Comparison of ENCODE assay signal across 8 cellular contexts in the genomic region with DNA sequence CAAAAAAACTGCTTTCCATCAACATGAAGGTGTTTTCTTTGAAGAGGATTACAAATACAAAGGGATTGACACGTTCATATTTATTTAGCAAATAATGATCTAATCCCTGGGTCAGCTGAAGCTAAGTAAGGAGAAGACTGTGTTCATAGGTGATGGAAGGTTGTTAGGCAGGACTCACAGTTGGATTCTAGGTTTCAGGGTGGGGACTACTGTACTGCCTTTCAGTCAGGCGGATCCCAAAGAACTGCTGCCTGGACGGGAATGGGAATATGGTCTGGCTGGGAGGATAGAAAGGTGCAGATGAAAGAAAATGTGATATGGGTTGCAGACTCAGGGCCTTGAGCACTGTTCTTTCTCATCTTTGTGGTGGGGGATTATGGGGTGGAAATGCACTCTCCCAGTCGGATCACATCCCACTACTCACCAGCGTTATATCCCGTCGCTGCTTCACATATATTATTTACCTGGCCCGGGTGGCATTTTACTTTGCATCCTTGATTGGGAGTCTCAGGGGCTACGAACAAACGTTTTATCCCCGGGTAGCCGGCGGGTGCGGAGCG.
DNase-seq lines count a peak whose midpoint lies in the region; ATAC-seq, FAIRE-seq and TF ChIP-seq lines count a peak whose summit lies in the region.
"Not testable (repeated sequence)": the region's sequence is repeated elsewhere in the genome, so short reads cannot be mapped to it uniquely, and the experiment has no call there.

No MANE protein-coding gene starts in this region.

- DNase-seq in COLO668 (lab: John Stamatoyannopoulos, UW; ENCODE audit: unreplicated experiment) (peak; percentile 37), NCI-H526 (lab: John Stamatoyannopoulos, UW) (peak; percentile 9 to 23)
- DNase-seq in activated B cell treated with CpG ODN at 0.5 μM for 24 hours; GM12878 (ENCODE audit: low read depth, low spot score); cardiac muscle cell (ENCODE audit: low read depth in 1 of 2, low spot score in 1 of 2); naive thymus-derived CD4-positive, alpha-beta T cell; stimulated activated naive B cell treated with anti-CD40 and anti-IgM and Interleukin-4, amounts not matched to agents 10 μg/mL and 1 μg/mL and 100 μg/mL, for 72 hours: not testable (repeated sequence)

- POLR2A ChIA-PET in activated B cell treated with CpG ODN at 0.5 μM for 24 hours (lab: Charles Lee); GM12878 (lab: Charles Lee); naive thymus-derived CD4-positive, alpha-beta T cell (lab: Charles Lee): not testable (repeated sequence)

- not testable (repeated sequence) for TF ChIP-seq CTCF in activated B cell treated with CpG ODN at 0.5 μM for 24 hours (IDR thresholded peaks at IDR 0.05); GM12878 (IDR thresholded peaks at IDR 0.05 in 2 of 3, conservative IDR thresholded peaks at IDR 0.05 in 1 of 3; ENCODE audit: control insufficient read depth in 2 of 3, extremely low read depth in 1 of 3, insufficient read depth in 1 of 3, low read depth in 3 of 3, low read length in 3 of 3); cardiac muscle cell (IDR thresholded peaks at IDR 0.05; ENCODE audit: low read depth, low read length)

- WGBS in HUES64: 15% methylated on average over 15 of the region's 15 CpGs
- WGBS in GM12878 (ENCODE audit: insufficient coverage, insufficient replicate concordance, low lambda C conversion rate, missing lambda C conversion rate): 38% methylated on average over 15 of the region's 15 CpGs

- RAD21 ChIA-PET in GM12878 (lab: Charles Lee; ENCODE audit: unreplicated experiment): not testable (repeated sequence)

- in situ Hi-C loops in GM12878 (cut with MboI): not testable (repeated sequence)

- H4K20me1 ChIP-seq in GM12878 (ENCODE audit: control insufficient read depth, insufficient read depth): not testable (repeated sequence)

- not testable (repeated sequence) for TF ChIP-seq POLR2A in GM12878 (IDR thresholded peaks at IDR 0.05; ENCODE audit: low read depth, low read length)

- TF ChIP-seq EP300 in GM12878 (IDR thresholded peaks at IDR 0.05; ENCODE audit: borderline replicate concordance in 1 of 2, control insufficient read depth in 1 of 2, low read depth in 2 of 2, low read length in 2 of 2): not testable (repeated sequence)

- H3K4me1 ChIP-seq in HUES64 (ENCODE audit: insufficient read depth, low read length); GM12878 (ENCODE audit: control insufficient read depth, insufficient read depth, low read length); cardiac muscle cell (ENCODE audit: low read depth); naive thymus-derived CD4-positive, alpha-beta T cell (ENCODE audit: control insufficient read depth in 2 of 2, insufficient read depth in 2 of 2, low read length in 2 of 2): not testable (repeated sequence)

- H3K9me3 ChIP-seq in HUES64 (ENCODE audit: insufficient read depth, low read depth, low read length); GM12878 (replicated peaks; ENCODE audit: control insufficient read depth, insufficient read depth, low read length); cardiac muscle cell (ENCODE audit: low read depth); naive thymus-derived CD4-positive, alpha-beta T cell (ENCODE audit: control insufficient read depth in 2 of 3, low read length in 3 of 3): not testable (repeated sequence)

- peak overlapping the region; percentile 84 for H2AFZ ChIP-seq in GM12878 (ENCODE audit: control insufficient read depth, low read depth, low read length)

- not testable (repeated sequence) for H3K79me2 ChIP-seq in GM12878 (ENCODE audit: control insufficient read depth, insufficient read depth, low read length)

- BruUV-seq in GM12878 (replicated peaks; lab: Mats Ljungman, UMichigan): not testable (repeated sequence)

- peak overlapping the region; percentile 94 for H3K4me2 ChIP-seq in GM12878 (ENCODE audit: control insufficient read depth, insufficient read depth)

- not testable (repeated sequence) for H3K36me3 ChIP-seq in HUES64 (ENCODE audit: insufficient read depth, low read length); GM12878 (ENCODE audit: control insufficient read depth in 2 of 2, insufficient read depth in 2 of 2, low read length in 1 of 2); cardiac muscle cell; naive thymus-derived CD4-positive, alpha-beta T cell (ENCODE audit: control insufficient read depth in 2 of 3, insufficient read depth in 3 of 3, low read length in 3 of 3)

- peaks cover 52% of the 10 kb centered on the region for H3K27me3 ChIP-seq in HUES64 (ENCODE audit: insufficient read depth, low read length)
- H3K27me3 ChIP-seq in GM12878 (replicated peaks in 1 of 2; ENCODE audit: control insufficient read depth in 2 of 2, insufficient read depth in 2 of 2, low read length in 1 of 2); naive thymus-derived CD4-positive, alpha-beta T cell (ENCODE audit: control insufficient read depth in 2 of 2, insufficient read depth in 2 of 2, low read length in 2 of 2): not testable (repeated sequence)
- H3K27me3 ChIP-seq in cardiac muscle cell: peaks cover 84% of the 10 kb centered on the region

- ATAC-seq in activated B cell treated with CpG ODN at 0.5 μM for 24 hours (ENCODE audit: low read depth); GM12878; naive thymus-derived CD4-positive, alpha-beta T cell; stimulated activated naive B cell treated with anti-CD40 and anti-IgM and Interleukin-4, amounts not matched to agents 10 μg/mL and 1 μg/mL and 100 μg/mL, for 72 hours (replicated peaks): not testable (repeated sequence)

- peaks cover 55% of the 10 kb centered on the region for H3K27me3 Mint-ChIP-seq in activated B cell treated with CpG ODN at 0.5 μM for 24 hours
- H3K27me3 Mint-ChIP-seq in naive thymus-derived CD4-positive, alpha-beta T cell: peaks cover 63 to 89% (median 75%) of the 10 kb centered on the region in 5 donors
- H3K27me3 Mint-ChIP-seq in stimulated activated naive B cell treated with anti-CD40 and anti-IgM and Interleukin-4, amounts not matched to agents 10 μg/mL and 1 μg/mL and 100 μg/mL, for 72 hours: peaks cover 67 to 81% of the 10 kb centered on the region in 2 donors

- not testable (repeated sequence) for H3K27ac Mint-ChIP-seq in activated B cell treated with CpG ODN at 0.5 μM for 24 hours; stimulated activated naive B cell treated with anti-CD40 and anti-IgM and Interleukin-4, amounts not matched to agents 10 μg/mL and 1 μg/mL and 100 μg/mL, for 72 hours
- peak overlapping the region in 1 of 9 donors; percentile 20 for H3K27ac Mint-ChIP-seq in naive thymus-derived CD4-positive, alpha-beta T cell

- H3K4me3 Mint-ChIP-seq in activated B cell treated with CpG ODN at 0.5 μM for 24 hours: peak overlapping the region; percentile 74
- H3K4me3 Mint-ChIP-seq in naive thymus-derived CD4-positive, alpha-beta T cell: peak overlapping the region; percentile 33 to 83 (median 76)
- peak overlapping the region; percentile 85 to 93 for H3K4me3 Mint-ChIP-seq in stimulated activated naive B cell treated with anti-CD40 and anti-IgM and Interleukin-4, amounts not matched to agents 10 μg/mL and 1 μg/mL and 100 μg/mL, for 72 hours

- H3K4me3 ChIP-seq in HUES64 (ENCODE audit: low read length): peak overlapping the region; percentile 78
- H3K4me3 ChIP-seq in GM12878: peak overlapping the region; percentile 79
- H3K4me3 ChIP-seq in cardiac muscle cell: peak overlapping the region; percentile 79
- peak overlapping the region; percentile 39 for H3K4me3 ChIP-seq in naive thymus-derived CD4-positive, alpha-beta T cell (ENCODE audit: low read length)

- H3K4me1 Mint-ChIP-seq in activated B cell treated with CpG ODN at 0.5 μM for 24 hours: peaks cover 13% of the 10 kb centered on the region
- peaks cover 0 to 13% (median 8%) of the 10 kb centered on the region in 7 donors for H3K4me1 Mint-ChIP-seq in naive thymus-derived CD4-positive, alpha-beta T cell
- H3K4me1 Mint-ChIP-seq in stimulated activated naive B cell treated with anti-CD40 and anti-IgM and Interleukin-4, amounts not matched to agents 10 μg/mL and 1 μg/mL and 100 μg/mL, for 72 hours: peaks cover 8 to 15% of the 10 kb centered on the region in 2 donors

- not testable (repeated sequence) for H3K36me3 Mint-ChIP-seq in activated B cell treated with CpG ODN at 0.5 μM for 24 hours (ENCODE audit: low read depth); naive thymus-derived CD4-positive, alpha-beta T cell; stimulated activated naive B cell treated with anti-CD40 and anti-IgM and Interleukin-4, amounts not matched to agents 10 μg/mL and 1 μg/mL and 100 μg/mL, for 72 hours

- CTCF ChIA-PET in activated B cell treated with CpG ODN at 0.5 μM for 24 hours (lab: Charles Lee); GM12878 (lab: Yijun Ruan, JAX); naive thymus-derived CD4-positive, alpha-beta T cell (lab: Charles Lee): not testable (repeated sequence)

- H3K9ac ChIP-seq in HUES64 (ENCODE audit: low read depth, low read length); GM12878 (ENCODE audit: control insufficient read depth, insufficient read depth, low read length): not testable (repeated sequence)

- FAIRE-seq in GM12878 (lab: Jason Lieb, UNC): not testable (repeated sequence)

- H3K9me3 Mint-ChIP-seq in activated B cell treated with CpG ODN at 0.5 μM for 24 hours; stimulated activated naive B cell treated with anti-CD40 and anti-IgM and Interleukin-4, amounts not matched to agents 10 μg/mL and 1 μg/mL and 100 μg/mL, for 72 hours: not testable (repeated sequence)
- peaks cover 0 to 14% (median 6%) of the 10 kb centered on the region in 11 donors for H3K9me3 Mint-ChIP-seq in naive thymus-derived CD4-positive, alpha-beta T cell

- intact Hi-C loops in activated B cell treated with CpG ODN at 0.5 μM for 24 hours (cut with micrococcal nuclease); GM12878 (cut with micrococcal nuclease; ENCODE audit: unreplicated experiment); naive thymus-derived CD4-positive, alpha-beta T cell (cut with micrococcal nuclease): not testable (repeated sequence)

- H3K27ac ChIP-seq in HUES64 (ENCODE audit: low read depth, low read length); GM12878 (ENCODE audit: control insufficient read depth, insufficient read depth); cardiac muscle cell; naive thymus-derived CD4-positive, alpha-beta T cell (ENCODE audit: low read depth, low read length): not testable (repeated sequence)

- SMC1A ChIA-PET in GM12878 (lab: Charles Lee; ENCODE audit: uncharacterized antibody, unreplicated experiment): not testable (repeated sequence)

- not testable (repeated sequence) for TF ChIP-seq RAD21 in GM12878 (IDR thresholded peaks at IDR 0.05; ENCODE audit: insufficient read depth, low read depth, low read length)
